In genomic region chr5:55994502-55994997, GRCh38 we compare ENCODE assay signal across 8 cellular contexts. TPM values are rescaled to one million over a fixed set of nuclear protein-coding genes. Genes with fewer than 3 reads are reported as not detected.
A peak's percentile ranks its signal among the peaks of the same experiment; 100 is the strongest.
DNase-seq lines count a peak whose midpoint lies in the region; ATAC-seq and TF ChIP-seq lines count a peak whose summit lies in the region.

IL6ST (minus strand) TSS chr5:55994963; CDS start chr5:55976278, 18,685 bp downstream.

- WGBS in adipose tissue, 3 donors: 0% methylated on average over 47 to 48 of the region's 48 CpGs
- WGBS in prostate gland: 1% methylated on average over 48 of the region's 48 CpGs

- H3K9me3 ChIP-seq in left ventricle myocardium inferior (replicated peaks): no peaks in the 10 kb centered on the region
- no peaks in the 10 kb centered on the region for H3K9me3 ChIP-seq in prostate gland

- no peak for TF ChIP-seq CTCF in left ventricle myocardium inferior (IDR thresholded peaks at IDR 0.05; ENCODE audit: borderline replicate concordance)
- TF ChIP-seq CTCF in prostate gland (IDR thresholded peaks at IDR 0.05): no peak

- H3K27ac Mint-ChIP-seq in activated CD8-positive, alpha-beta memory T cell treated with anti-CD3 and anti-CD28 coated beads, Interleukin-2, amount 10 ng/mL, durations not matched to agents 7 days and 5 days: peak within 1 kb of the TSS; percentile 93

- CTCF ChIA-PET in activated CD8-positive, alpha-beta memory T cell treated with anti-CD3 and anti-CD28 coated beads, Interleukin-2, amount 10 ng/mL, durations not matched to agents 7 days and 5 days (lab: Charles Lee): interaction anchor here (0.6 to 1.3 kb wide), 3 partner anchors 11 to 93 kb away, joined by 4 to 6 read pairs (median 4); no protein-coding TSS in a partner anchor

- intact Hi-C loops in left ventricle myocardium inferior (cut with micrococcal nuclease): no loop called here
- intact Hi-C loops in prostate gland (cut with DNase I): loop anchor here (10.0 kb wide), 1 partner anchor 1180 kb away; the partner anchor contains the start of gene GPBP1

- H3K4me1 ChIP-seq in left ventricle myocardium inferior (peaks cover 65% of the 10 kb centered on the region), prostate gland (replicated peaks) (peaks cover 6% of the 10 kb centered on the region)

- H3K4me3 Mint-ChIP-seq in activated CD8-positive, alpha-beta memory T cell treated with anti-CD3 and anti-CD28 coated beads, Interleukin-2, amount 10 ng/mL, durations not matched to agents 7 days and 5 days: peak within 1 kb of the TSS; percentile 93

- DNase-seq in activated CD8-positive, alpha-beta memory T cell treated with anti-CD3 and anti-CD28 coated beads, Interleukin-2, amount 10 ng/mL, durations not matched to agents 7 days and 5 days: no peak
- DNase-seq in activated CD8-positive, alpha-beta memory T cell treated with anti-CD3 and anti-CD28 coated beads for 24 hours: no peak
- DNase-seq in NCI-H460 (ENCODE audit: extremely low read depth, low read depth) (peak; percentile 44), left ventricle myocardium inferior (no peak), prostate gland (ENCODE audit: low spot score) (peak; percentile 51), HuH-7 (ENCODE audit: low spot score) (no peak)

- H3K4me3 ChIP-seq in left ventricle myocardium inferior: peak within 1 kb of the TSS; percentile 78
- H3K4me3 ChIP-seq in prostate gland: peak within 1 kb of the TSS; percentile 64 to 94

- no peaks in the 10 kb centered on the region for H3K27me3 ChIP-seq in left ventricle myocardium inferior (ENCODE audit: low read depth)
- no peaks in the 10 kb centered on the region for H3K27me3 ChIP-seq in prostate gland (replicated peaks; ENCODE audit: insufficient read depth)

- peaks cover 3% of the 10 kb centered on the region for H3K9me3 Mint-ChIP-seq in activated CD8-positive, alpha-beta memory T cell treated with anti-CD3 and anti-CD28 coated beads, Interleukin-2, amount 10 ng/mL, durations not matched to agents 7 days and 5 days (ENCODE audit: low read depth)

- H3K36me3 ChIP-seq in left ventricle myocardium inferior: no peaks in the 10 kb centered on the region
- no peaks in the 10 kb centered on the region for H3K36me3 ChIP-seq in prostate gland

- H3K4me1 Mint-ChIP-seq in activated CD8-positive, alpha-beta memory T cell treated with anti-CD3 and anti-CD28 coated beads, Interleukin-2, amount 10 ng/mL, durations not matched to agents 7 days and 5 days: peaks cover 44% of the 10 kb centered on the region

- H3K27me3 Mint-ChIP-seq in activated CD8-positive, alpha-beta memory T cell treated with anti-CD3 and anti-CD28 coated beads, Interleukin-2, amount 10 ng/mL, durations not matched to agents 7 days and 5 days: peaks cover 2% of the 10 kb centered on the region

- H3K36me3 Mint-ChIP-seq in activated CD8-positive, alpha-beta memory T cell treated with anti-CD3 and anti-CD28 coated beads, Interleukin-2, amount 10 ng/mL, durations not matched to agents 7 days and 5 days: peaks cover 16% of the 10 kb centered on the region

- peak; percentile 12 for ATAC-seq in activated CD8-positive, alpha-beta memory T cell treated with anti-CD3 and anti-CD28 coated beads, Interleukin-2, amount 10 ng/mL, durations not matched to agents 7 days and 5 days
- peak; percentile 33 for ATAC-seq in HG02571 (IDR thresholded peaks at IDR 0.05; ENCODE audit: unreplicated experiment)

- TF ChIP-seq POLR2A in prostate gland (IDR thresholded peaks at IDR 0.05): no peak

- H3K27ac ChIP-seq in adipose tissue (ENCODE audit: low read depth, low read length) (peak within 1 kb of the TSS; percentile 80), left ventricle myocardium inferior (replicated peaks) (peak within 1 kb of the TSS; percentile 98), prostate gland (peak within 1 kb of the TSS; percentile 98 to 99)

RNA-seq across cellular contexts. Expression of gene IL6ST, which starts in this region (rescaled TPM):
- 10 to 100 TPM; 17.9 to 24.7 TPM for total RNA-seq in activated CD8-positive, alpha-beta memory T cell treated with anti-CD3 and anti-CD28 coated beads, Interleukin-2, amount 10 ng/mL, durations not matched to agents 7 days and 5 days
- 44.3 and 48.5 TPM in 2 replicates for total RNA-seq in NCI-H460 (2014; rRNA removed; shearing (Covaris generic))
- polyA plus RNA-seq in NCI-H460 (2014; cell fraction: nucleus; rRNA removed): 20.5 and 29.3 TPM in 2 replicates
- 10 to 100 TPM; 17.6 to 75.5 (median 61.9) TPM for polyA plus RNA-seq in adipose tissue
- total RNA-seq in left ventricle myocardium inferior: 125 TPM
- 100 to 1,000 TPM; 186 to 228 TPM for total RNA-seq in prostate gland

Comparison
In these comparisons a context has a peak if more than half of its experiments do, and no peak if none do; other contexts are left out.
1. DNase-seq: peak in NCI-H460 (single experiment) and prostate gland (single experiment); none in activated CD8-positive, alpha-beta memory T cell treated with anti-CD3 and anti-CD28 coated beads, Interleukin-2, amount 10 ng/mL, durations not matched to agents 7 days and 5 days (single experiment), activated CD8-positive, alpha-beta memory T cell treated with anti-CD3 and anti-CD28 coated beads for 24 hours (single experiment), left ventricle myocardium inferior (single experiment) and HuH-7 (single experiment).
2. Peak in every context shown above with its lines, with median percentiles within 50 percentile points of each other: H3K27ac ChIP-seq.